Comparison of ENCODE assay signal across 31 cellular contexts in genomic region chr1:156366378-156366777, GRCh38. TPM values are rescaled to one million over a fixed set of nuclear protein-coding genes. Genes with fewer than 3 reads are reported as not detected.
"Had no signal": no experiment of that assay in that cellular context is flagged by ENCODE, and none has a peak within 500 bp of the region (broad histone marks: within the 10 kb centered on the region; RNA-seq: fewer than 3 reads in every experiment).

No MANE protein-coding gene starts in this region.

- H3K27me3 ChIP-seq: hepatocyte, pancreas, right atrium auricular region, upper lobe of left lung, vagina had no signal

- H3K4me2 ChIP-seq: hepatocyte had no signal

- H3K27ac ChIP-seq: heart right ventricle, hepatocyte, left lung, lower lobe of right lung, pancreas, right atrium auricular region, sigmoid colon, tibial nerve, upper lobe of left lung, vagina had no signal

- H3K36me3 ChIP-seq: heart right ventricle, left lung, lower lobe of right lung, pancreas, right atrium auricular region, sigmoid colon, tibial nerve, upper lobe of left lung, vagina had no signal

- H3K4me3 ChIP-seq: heart right ventricle, hepatocyte, left lung, lower lobe of right lung, pancreas, right atrium auricular region, sigmoid colon, tibial nerve, upper lobe of left lung, vagina had no signal

- DNase-seq: heart right ventricle; left colon; left lung; lower lobe of right lung; mammary epithelial cell; mesenchymal stem cell; naive thymus-derived CD8-positive, alpha-beta T cell; nucleus accumbens; pancreas; sigmoid colon; small intestine; stimulated activated CD4-positive, alpha-beta T cell treated with anti-CD3 and anti-CD28 coated beads, Interleukin-1b, Interleukin-23, amount 100 ng/mL, for 48 hours; stimulated activated CD4-positive, alpha-beta T cell treated with anti-CD3 and anti-CD28 coated beads, Interleukin-2, amount 100 ng/mL, for 48 hours; stimulated activated CD4-positive, alpha-beta T cell treated with anti-CD3 and anti-CD28 coated beads, Interleukin-4, amount 100 ng/mL, for 4 hours; stimulated activated CD8-positive, alpha-beta memory T cell treated with anti-CD3 and anti-CD28 coated beads, Interleukin-4, amount 100 ng/mL, for 48 hours; stimulated activated naive CD4-positive, alpha-beta T cell treated with Interleukin-2 at 50 U/mL for 16 hours; stimulated activated naive CD8-positive, alpha-beta T cell treated with anti-CD3 and anti-CD28 coated beads, Interleukin-15, amount 100 ng/mL, for 72 hours; substantia nigra had no signal

- H3K9me3 ChIP-seq: heart right ventricle, left lung, lower lobe of right lung, pancreas, right atrium auricular region, sigmoid colon, tibial nerve, upper lobe of left lung, vagina had no signal

- H2AFZ ChIP-seq: hepatocyte had no signal

- H3K4me1 ChIP-seq: lower lobe of right lung had no signal

- H3K79me2 ChIP-seq: hepatocyte had no signal

RNA-seq across cellular contexts. Expression of gene RHBG, which starts 2.6 kb away (rescaled TPM):
- total RNA-seq: heart right ventricle; left colon; left lung; lower lobe of right lung; mammary epithelial cell; naive thymus-derived CD8-positive, alpha-beta T cell; neural crest cell; osteoblast; pulmonary artery endothelial cell; right atrium auricular region; sigmoid colon; temporal lobe; tibial nerve; urinary bladder; vagina had no signal
- polyA plus RNA-seq: heart right ventricle; keratinocyte; mammary epithelial cell; naive thymus-derived CD8-positive, alpha-beta T cell; sigmoid colon had no signal

RNA-seq across cellular contexts. Expression of gene TSACC, which starts 28.1 kb away (rescaled TPM):
- total RNA-seq: hepatocyte; left colon; left lung; lower lobe of right lung; mammary epithelial cell; mucosa of gallbladder; naive thymus-derived CD8-positive, alpha-beta T cell; pancreas; pulmonary artery endothelial cell; renal cortical epithelial cell; right atrium auricular region; temporal lobe; tibial nerve; urinary bladder; vagina had no signal
- polyA plus RNA-seq: heart right ventricle had no signal
